1 cellular context compared by ENCODE assay signal in the genomic region with DNA sequence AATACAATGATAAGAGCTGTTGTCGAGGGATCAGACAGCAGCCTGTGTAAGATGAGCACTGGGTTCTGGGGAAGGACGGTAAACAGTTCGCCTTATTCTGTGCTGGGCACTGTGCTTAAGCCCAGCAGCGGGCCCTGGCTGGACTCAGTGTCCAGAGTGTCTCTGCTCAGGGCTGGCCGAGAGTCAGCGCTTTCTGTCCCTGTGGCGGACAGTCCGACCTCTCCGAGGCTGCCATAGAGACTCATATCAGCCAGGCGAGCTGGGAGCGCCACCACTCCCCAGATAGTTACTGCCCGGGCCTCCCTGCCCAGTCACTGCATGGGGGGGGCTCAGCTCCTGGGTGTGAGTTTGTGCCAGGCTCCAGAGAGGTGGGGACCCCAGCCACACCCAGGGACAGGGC.
TF ChIP-seq lines count a peak whose summit lies in the region.

No MANE protein-coding gene starts in this region.

TF ChIP-seq in WTC11, 78 proteins besides CTCF, POLR2A, EP300 and RAD21 (continued from another document):
- TF ChIP-seq, protein P1, sequence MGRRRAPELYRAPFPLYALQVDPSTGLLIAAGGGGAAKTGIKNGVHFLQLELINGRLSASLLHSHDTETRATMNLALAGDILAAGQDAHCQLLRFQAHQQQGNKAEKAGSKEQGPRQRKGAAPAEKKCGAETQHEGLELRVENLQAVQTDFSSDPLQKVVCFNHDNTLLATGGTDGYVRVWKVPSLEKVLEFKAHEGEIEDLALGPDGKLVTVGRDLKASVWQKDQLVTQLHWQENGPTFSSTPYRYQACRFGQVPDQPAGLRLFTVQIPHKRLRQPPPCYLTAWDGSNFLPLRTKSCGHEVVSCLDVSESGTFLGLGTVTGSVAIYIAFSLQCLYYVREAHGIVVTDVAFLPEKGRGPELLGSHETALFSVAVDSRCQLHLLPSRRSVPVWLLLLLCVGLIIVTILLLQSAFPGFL (CRISPR knock-in tag; IDR thresholded peaks at IDR 0.05; ENCODE audit: borderline replicate concordance), result no peak
- TF ChIP-seq ZNF263 (CRISPR knock-in tag; IDR thresholded peaks at IDR 0.05; ENCODE audit: low read depth) (no peak), NFATC4 (CRISPR knock-in tag; IDR thresholded peaks at IDR 0.05) (no peak), GABPB1 (CRISPR knock-in tag; IDR thresholded peaks at IDR 0.05) (no peak), ZNF317 (CRISPR knock-in tag; IDR thresholded peaks at IDR 0.05; ENCODE audit: borderline replicate concordance, low read depth) (no peak)
- TF ChIP-seq, protein P2, sequence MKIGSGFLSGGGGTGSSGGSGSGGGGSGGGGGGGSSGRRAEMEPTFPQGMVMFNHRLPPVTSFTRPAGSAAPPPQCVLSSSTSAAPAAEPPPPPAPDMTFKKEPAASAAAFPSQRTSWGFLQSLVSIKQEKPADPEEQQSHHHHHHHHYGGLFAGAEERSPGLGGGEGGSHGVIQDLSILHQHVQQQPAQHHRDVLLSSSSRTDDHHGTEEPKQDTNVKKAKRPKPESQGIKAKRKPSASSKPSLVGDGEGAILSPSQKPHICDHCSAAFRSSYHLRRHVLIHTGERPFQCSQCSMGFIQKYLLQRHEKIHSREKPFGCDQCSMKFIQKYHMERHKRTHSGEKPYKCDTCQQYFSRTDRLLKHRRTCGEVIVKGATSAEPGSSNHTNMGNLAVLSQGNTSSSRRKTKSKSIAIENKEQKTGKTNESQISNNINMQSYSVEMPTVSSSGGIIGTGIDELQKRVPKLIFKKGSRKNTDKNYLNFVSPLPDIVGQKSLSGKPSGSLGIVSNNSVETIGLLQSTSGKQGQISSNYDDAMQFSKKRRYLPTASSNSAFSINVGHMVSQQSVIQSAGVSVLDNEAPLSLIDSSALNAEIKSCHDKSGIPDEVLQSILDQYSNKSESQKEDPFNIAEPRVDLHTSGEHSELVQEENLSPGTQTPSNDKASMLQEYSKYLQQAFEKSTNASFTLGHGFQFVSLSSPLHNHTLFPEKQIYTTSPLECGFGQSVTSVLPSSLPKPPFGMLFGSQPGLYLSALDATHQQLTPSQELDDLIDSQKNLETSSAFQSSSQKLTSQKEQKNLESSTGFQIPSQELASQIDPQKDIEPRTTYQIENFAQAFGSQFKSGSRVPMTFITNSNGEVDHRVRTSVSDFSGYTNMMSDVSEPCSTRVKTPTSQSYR (CRISPR knock-in tag; IDR thresholded peaks at IDR 0.05), result no peak
- TF ChIP-seq, protein P3, sequence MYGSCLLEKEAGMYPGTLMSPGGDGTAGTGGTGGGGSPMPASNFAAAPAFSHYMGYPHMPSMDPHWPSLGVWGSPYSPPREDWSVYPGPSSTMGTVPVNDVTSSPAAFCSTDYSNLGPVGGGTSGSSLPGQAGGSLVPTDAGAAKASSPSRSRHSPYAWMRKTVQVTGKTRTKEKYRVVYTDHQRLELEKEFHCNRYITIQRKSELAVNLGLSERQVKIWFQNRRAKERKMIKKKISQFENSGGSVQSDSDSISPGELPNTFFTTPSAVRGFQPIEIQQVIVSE (CRISPR knock-in tag; IDR thresholded peaks at IDR 0.05; ENCODE audit: borderline replicate concordance), result no peak
